In genomic region chr7:29826904-29827303, GRCh38 we compare ENCODE assay signal across 25 cellular contexts.
"Had no signal": no experiment of that assay in that cellular context is flagged by ENCODE, and none has a peak within 500 bp of the region (broad histone marks: within the 10 kb centered on the region; RNA-seq: fewer than 3 reads in every experiment).

No MANE protein-coding gene starts in this region.

- H3K27ac ChIP-seq: stomach, suprapubic skin, testis, thoracic aorta, thyroid gland, tibial artery, tibial nerve, transverse colon, upper lobe of left lung, upper lobe of right lung, uterus, vagina had no signal

- H3K9me3 ChIP-seq: stomach, suprapubic skin, testis, thoracic aorta, thyroid gland, tibial artery, transverse colon, upper lobe of right lung, uterus, vagina had no signal

- DNase-seq: stimulated activated CD4-positive, alpha-beta T cell treated with anti-CD3 and anti-CD28 coated beads, Interleukin-2, amount 100 ng/mL, for 48 hours; stimulated activated CD4-positive, alpha-beta T cell treated with anti-CD3 and anti-CD28 coated beads, Interleukin-4, amount 100 ng/mL, for 1 hour; stimulated activated CD4-positive, alpha-beta T cell treated with anti-CD3 and anti-CD28 coated beads, Interleukin-4, amount 100 ng/mL, for 24 hours; stimulated activated CD4-positive, alpha-beta T cell treated with anti-CD3 and anti-CD28 coated beads, Interleukin-4, amount 100 ng/mL, for 4 hours; stimulated activated CD8-positive, alpha-beta memory T cell treated with anti-CD3 and anti-CD28 coated beads, Interleukin-4, amount 100 ng/mL, for 48 hours; stimulated activated naive B cell treated with anti-CD40 and anti-IgM and Interleukin-4, amounts not matched to agents 10 μg/mL and 1 μg/mL and 100 μg/mL, for 72 hours; stimulated activated naive CD4-positive, alpha-beta T cell; stimulated activated naive CD4-positive, alpha-beta T cell treated with Interleukin-2 at 50 U/mL for 16 hours; stimulated activated naive CD8-positive, alpha-beta T cell treated with anti-CD3 and anti-CD28 coated beads, Interleukin-15, amount 100 ng/mL, for 72 hours; stimulated activated naive CD8-positive, alpha-beta T cell treated with anti-CD3 and anti-CD28 coated beads, Interleukin-15, Interleukin-2, amounts not matched to agents 100 U/mL and 50 U/mL, for 24 hours; stomach; substantia nigra; testis; thyroid gland; tibial artery; transverse colon; trophoblast cell; upper lobe of left lung; upper lobe of right lung; uterus had no signal

- H3K36me3 ChIP-seq: stomach, suprapubic skin, thyroid gland, tibial artery, tibial nerve, transverse colon, upper lobe of left lung, upper lobe of right lung, uterus, vagina had no signal

- H3K4me3 ChIP-seq: suprapubic skin, testis, thoracic aorta, thyroid gland, tibial artery, tibial nerve, transverse colon, upper lobe of left lung, upper lobe of right lung, uterus, vagina had no signal

- H3K4me1 ChIP-seq: suprapubic skin, thyroid gland, tibial artery, tibial nerve, transverse colon, upper lobe of left lung, upper lobe of right lung, uterus, vagina had no signal

- H3K27me3 ChIP-seq: stomach, suprapubic skin, testis, thyroid gland, tibial artery, tibial nerve, transverse colon, upper lobe of left lung, uterus, vagina had no signal

- ATAC-seq: stimulated activated memory B cell treated with anti-CD40 and anti-IgM and Interleukin-4, amounts not matched to agents 10 μg/mL and 1 μg/mL and 100 μg/mL, for 72 hours; stimulated activated naive B cell treated with anti-CD40 and anti-IgM and Interleukin-4, amounts not matched to agents 10 μg/mL and 1 μg/mL and 100 μg/mL, for 72 hours; stimulated activated naive CD8-positive, alpha-beta T cell treated with anti-CD3 and anti-CD28 coated beads, Interleukin-15, Interleukin-2, amounts not matched to agents 100 U/mL and 50 U/mL, for 24 hours; upper lobe of right lung had no signal
